Comparison of ENCODE assay signal across 1 cellular context in genomic region chr2:226796012-226796839, GRCh38.
A peak's percentile ranks its signal among the peaks of the same experiment; 100 is the strongest.
TF ChIP-seq lines count a peak whose summit lies in the region.

No MANE protein-coding gene starts in this region.

TF ChIP-seq in HepG2, 621 proteins besides CTCF, POLR2A, EP300 and RAD21 (continued from another document and continues in another):
- no peak for TF ChIP-seq ARID4A (CRISPR knock-in tag; IDR thresholded peaks at IDR 0.05; ENCODE audit: borderline replicate concordance)
- TF ChIP-seq ZSCAN22 (CRISPR knock-in tag; IDR thresholded peaks at IDR 0.05) = no peak
- TF ChIP-seq MAX (IDR thresholded peaks at IDR 0.05) = peak; percentile 35; the same call in 1 of the 2 replicates
- no peak for TF ChIP-seq ZNF784 (CRISPR knock-in tag; IDR thresholded peaks at IDR 0.05; ENCODE audit: borderline replicate concordance)
- no peak for TF ChIP-seq TCF7L2 (IDR thresholded peaks at IDR 0.05; ENCODE audit: low read depth, low read length)
- no peak for TF ChIP-seq ZNF768 (CRISPR knock-in tag; IDR thresholded peaks at IDR 0.05)
- TF ChIP-seq SP140L (CRISPR knock-in tag; IDR thresholded peaks at IDR 0.05; ENCODE audit: borderline replicate concordance) = no peak
- no peak for TF ChIP-seq MEF2D (CRISPR knock-in tag; IDR thresholded peaks at IDR 0.05)
- no peak for TF ChIP-seq SMC3 (IDR thresholded peaks at IDR 0.05; ENCODE audit: low read length)
- TF ChIP-seq MYC (CRISPR knock-in tag; IDR thresholded peaks at IDR 0.05; ENCODE audit: borderline replicate concordance) = 0 out of 2 replicates have a peak, but pooled peaks have one; percentile 15
- TF ChIP-seq ZNF33B (CRISPR knock-in tag; IDR thresholded peaks at IDR 0.05) = no peak
- TF ChIP-seq TAF1 (CRISPR knock-in tag; IDR thresholded peaks at IDR 0.05) = no peak
- TF ChIP-seq ZNF670 (CRISPR knock-in tag; IDR thresholded peaks at IDR 0.05; ENCODE audit: borderline replicate concordance) = no peak
- TF ChIP-seq KAT8 (CRISPR knock-in tag; IDR thresholded peaks at IDR 0.05) = no peak
- no peak for TF ChIP-seq ZMYM3 (CRISPR knock-in tag; IDR thresholded peaks at IDR 0.05)
- TF ChIP-seq BRF2 (CRISPR knock-in tag; IDR thresholded peaks at IDR 0.05) = no peak
- TF ChIP-seq HCFC1 (IDR thresholded peaks at IDR 0.05; ENCODE audit: low read depth, low read length) = no peak
- TF ChIP-seq KLF12 (CRISPR knock-in tag; IDR thresholded peaks at IDR 0.05; ENCODE audit: borderline replicate concordance) = no peak
- TF ChIP-seq ZNF776 (CRISPR knock-in tag; IDR thresholded peaks at IDR 0.05) = no peak
- TF ChIP-seq ZNF432 (CRISPR knock-in tag; IDR thresholded peaks at IDR 0.05; ENCODE audit: borderline replicate concordance) = no peak
- no peak for TF ChIP-seq ZNF343 (CRISPR knock-in tag; IDR thresholded peaks at IDR 0.05)
- peak; percentile 37 for TF ChIP-seq MED1 (CRISPR knock-in tag; IDR thresholded peaks at IDR 0.05)
- no peak for TF ChIP-seq ZNF318 (CRISPR knock-in tag; IDR thresholded peaks at IDR 0.05)
- 0 out of 2 replicates have a peak, but pooled peaks have one; percentile 27 for TF ChIP-seq ZNF292 (CRISPR knock-in tag; IDR thresholded peaks at IDR 0.05; ENCODE audit: borderline replicate concordance, low read depth)
- no peak for TF ChIP-seq DNMT1 (CRISPR knock-in tag; IDR thresholded peaks at IDR 0.05)
- TF ChIP-seq PCBP1 (IDR thresholded peaks at IDR 0.05; ENCODE audit: borderline replicate concordance, low read depth, low read length) = no peak
- TF ChIP-seq JUND (CRISPR knock-in tag; IDR thresholded peaks at IDR 0.05) = no peak
- 0 out of 2 replicates have a peak, but pooled peaks have one; percentile 12 for TF ChIP-seq XBP1 (CRISPR knock-in tag; IDR thresholded peaks at IDR 0.05)
- TF ChIP-seq STAT6 (CRISPR knock-in tag; IDR thresholded peaks at IDR 0.05; ENCODE audit: borderline replicate concordance) = no peak
- TF ChIP-seq THAP9 (CRISPR knock-in tag; IDR thresholded peaks at IDR 0.05; ENCODE audit: borderline replicate concordance) = 0 out of 2 replicates have a peak, but pooled peaks have one; percentile 9
- no peak for TF ChIP-seq NR2F6 (IDR thresholded peaks at IDR 0.05)
- no peak for TF ChIP-seq NR2F6 (CRISPR knock-in tag; IDR thresholded peaks at IDR 0.05)
- no peak for TF ChIP-seq SETDB1 (CRISPR knock-in tag; IDR thresholded peaks at IDR 0.05; ENCODE audit: borderline replicate concordance)
- peak; percentile 38; the same call in 1 of the 2 replicates for TF ChIP-seq FOXA3 (CRISPR knock-in tag; IDR thresholded peaks at IDR 0.05)
- 0 out of 2 replicates have a peak, but pooled peaks have one; percentile 19 for TF ChIP-seq ARNT2 (CRISPR knock-in tag; IDR thresholded peaks at IDR 0.05; ENCODE audit: low read depth)
- no peak for TF ChIP-seq ZNF513 (CRISPR knock-in tag; conservative IDR thresholded peaks at IDR 0.05)
- 0 out of 2 replicates have a peak, but pooled peaks have one; percentile 10 for TF ChIP-seq ZNF792 (CRISPR knock-in tag; IDR thresholded peaks at IDR 0.05)
- TF ChIP-seq ZNF788 (CRISPR knock-in tag; IDR thresholded peaks at IDR 0.05; ENCODE audit: borderline replicate concordance) = peak; percentile 27
